2 cellular contexts compared by ENCODE assay signal in the genomic region with DNA sequence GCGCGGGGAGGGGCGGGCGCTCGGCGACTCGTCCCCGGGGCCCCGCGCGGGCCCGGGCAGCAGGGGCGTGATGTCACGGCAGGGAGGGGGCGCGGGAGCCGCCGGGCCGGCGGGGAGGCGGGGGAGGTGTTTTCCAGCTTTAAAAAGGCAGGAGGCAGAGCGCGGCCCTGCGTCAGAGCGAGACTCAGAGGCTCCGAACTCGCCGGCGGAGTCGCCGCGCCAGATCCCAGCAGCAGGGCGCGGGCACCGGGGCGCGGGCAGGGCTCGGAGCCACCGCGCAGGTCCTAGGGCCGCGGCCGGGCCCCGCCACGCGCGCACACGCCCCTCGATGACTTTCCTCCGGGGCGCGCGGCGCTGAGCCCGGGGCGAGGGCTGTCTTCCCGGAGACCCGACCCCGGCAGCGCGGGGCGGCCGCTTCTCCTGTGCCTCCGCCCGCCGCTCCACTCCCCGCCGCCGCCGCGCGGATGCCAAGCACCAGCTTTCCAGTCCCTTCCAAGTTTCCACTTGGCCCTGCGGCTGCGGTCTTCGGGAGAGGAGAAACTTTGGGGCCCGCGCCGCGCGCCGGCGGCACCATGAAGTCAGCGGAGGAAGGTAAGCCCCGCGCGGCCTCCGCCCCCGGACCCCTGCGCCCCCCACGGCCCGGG.
TF ChIP-seq lines count a peak whose summit lies in the region.

A gene (plus strand): TSS at position 170 of the 644 bp plus-strand sequence. CDS start 295 bp downstream, at position 465.

TF ChIP-seq in SK-N-SH, 30 proteins besides CTCF, POLR2A, EP300 and RAD21 (continued from another document):
- TF ChIP-seq NFIC (IDR thresholded peaks at IDR 0.05; ENCODE audit: borderline replicate concordance) = no peak
- TF ChIP-seq, protein P1, sequence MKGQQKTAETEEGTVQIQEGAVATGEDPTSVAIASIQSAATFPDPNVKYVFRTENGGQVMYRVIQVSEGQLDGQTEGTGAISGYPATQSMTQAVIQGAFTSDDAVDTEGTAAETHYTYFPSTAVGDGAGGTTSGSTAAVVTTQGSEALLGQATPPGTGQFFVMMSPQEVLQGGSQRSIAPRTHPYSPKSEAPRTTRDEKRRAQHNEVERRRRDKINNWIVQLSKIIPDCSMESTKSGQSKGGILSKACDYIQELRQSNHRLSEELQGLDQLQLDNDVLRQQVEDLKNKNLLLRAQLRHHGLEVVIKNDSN (IDR thresholded peaks at IDR 0.05; ENCODE audit: borderline replicate concordance, low read depth) = no peak

TF ChIP-seq in SK-N-SH treated with all-trans-retinoic acid at 6 μM for 48 hours, 23 proteins besides CTCF, POLR2A, EP300 and RAD21 (continued from another document):
- TF ChIP-seq, protein P2, sequence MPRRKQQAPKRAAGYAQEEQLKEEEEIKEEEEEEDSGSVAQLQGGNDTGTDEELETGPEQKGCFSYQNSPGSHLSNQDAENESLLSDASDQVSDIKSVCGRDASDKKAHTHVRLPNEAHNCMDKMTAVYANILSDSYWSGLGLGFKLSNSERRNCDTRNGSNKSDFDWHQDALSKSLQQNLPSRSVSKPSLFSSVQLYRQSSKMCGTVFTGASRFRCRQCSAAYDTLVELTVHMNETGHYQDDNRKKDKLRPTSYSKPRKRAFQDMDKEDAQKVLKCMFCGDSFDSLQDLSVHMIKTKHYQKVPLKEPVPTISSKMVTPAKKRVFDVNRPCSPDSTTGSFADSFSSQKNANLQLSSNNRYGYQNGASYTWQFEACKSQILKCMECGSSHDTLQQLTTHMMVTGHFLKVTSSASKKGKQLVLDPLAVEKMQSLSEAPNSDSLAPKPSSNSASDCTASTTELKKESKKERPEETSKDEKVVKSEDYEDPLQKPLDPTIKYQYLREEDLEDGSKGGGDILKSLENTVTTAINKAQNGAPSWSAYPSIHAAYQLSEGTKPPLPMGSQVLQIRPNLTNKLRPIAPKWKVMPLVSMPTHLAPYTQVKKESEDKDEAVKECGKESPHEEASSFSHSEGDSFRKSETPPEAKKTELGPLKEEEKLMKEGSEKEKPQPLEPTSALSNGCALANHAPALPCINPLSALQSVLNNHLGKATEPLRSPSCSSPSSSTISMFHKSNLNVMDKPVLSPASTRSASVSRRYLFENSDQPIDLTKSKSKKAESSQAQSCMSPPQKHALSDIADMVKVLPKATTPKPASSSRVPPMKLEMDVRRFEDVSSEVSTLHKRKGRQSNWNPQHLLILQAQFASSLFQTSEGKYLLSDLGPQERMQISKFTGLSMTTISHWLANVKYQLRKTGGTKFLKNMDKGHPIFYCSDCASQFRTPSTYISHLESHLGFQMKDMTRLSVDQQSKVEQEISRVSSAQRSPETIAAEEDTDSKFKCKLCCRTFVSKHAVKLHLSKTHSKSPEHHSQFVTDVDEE (CRISPR knock-in tag; IDR thresholded peaks at IDR 0.05) = no peak
- TF ChIP-seq GLIS3 (CRISPR knock-in tag; IDR thresholded peaks at IDR 0.05) = no peak
- no peak for TF ChIP-seq BACH2 (CRISPR knock-in tag; IDR thresholded peaks at IDR 0.05; ENCODE audit: borderline replicate concordance)
- TF ChIP-seq ZNF8 (CRISPR knock-in tag; IDR thresholded peaks at IDR 0.05) = no peak
- TF ChIP-seq ESRRG (CRISPR knock-in tag; IDR thresholded peaks at IDR 0.05) = no peak
- TF ChIP-seq RARB (CRISPR knock-in tag; IDR thresholded peaks at IDR 0.05) = no peak
- TF ChIP-seq TCF4 (CRISPR knock-in tag; IDR thresholded peaks at IDR 0.05; ENCODE audit: borderline replicate concordance) = no peak
- no peak for TF ChIP-seq ZNF565 (CRISPR knock-in tag; conservative IDR thresholded peaks at IDR 0.05; ENCODE audit: low read depth)
- TF ChIP-seq ZC3H10 (CRISPR knock-in tag; IDR thresholded peaks at IDR 0.05) = no peak
- TF ChIP-seq, protein P3, sequence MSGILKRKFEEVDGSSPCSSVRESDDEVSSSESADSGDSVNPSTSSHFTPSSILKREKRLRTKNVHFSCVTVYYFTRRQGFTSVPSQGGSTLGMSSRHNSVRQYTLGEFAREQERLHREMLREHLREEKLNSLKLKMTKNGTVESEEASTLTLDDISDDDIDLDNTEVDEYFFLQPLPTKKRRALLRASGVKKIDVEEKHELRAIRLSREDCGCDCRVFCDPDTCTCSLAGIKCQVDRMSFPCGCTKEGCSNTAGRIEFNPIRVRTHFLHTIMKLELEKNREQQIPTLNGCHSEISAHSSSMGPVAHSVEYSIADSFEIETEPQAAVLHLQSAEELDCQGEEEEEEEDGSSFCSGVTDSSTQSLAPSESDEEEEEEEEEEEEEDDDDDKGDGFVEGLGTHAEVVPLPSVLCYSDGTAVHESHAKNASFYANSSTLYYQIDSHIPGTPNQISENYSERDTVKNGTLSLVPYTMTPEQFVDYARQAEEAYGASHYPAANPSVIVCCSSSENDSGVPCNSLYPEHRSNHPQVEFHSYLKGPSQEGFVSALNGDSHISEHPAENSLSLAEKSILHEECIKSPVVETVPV (CRISPR knock-in tag; IDR thresholded peaks at IDR 0.05) = no peak
- TF ChIP-seq, protein P4, sequence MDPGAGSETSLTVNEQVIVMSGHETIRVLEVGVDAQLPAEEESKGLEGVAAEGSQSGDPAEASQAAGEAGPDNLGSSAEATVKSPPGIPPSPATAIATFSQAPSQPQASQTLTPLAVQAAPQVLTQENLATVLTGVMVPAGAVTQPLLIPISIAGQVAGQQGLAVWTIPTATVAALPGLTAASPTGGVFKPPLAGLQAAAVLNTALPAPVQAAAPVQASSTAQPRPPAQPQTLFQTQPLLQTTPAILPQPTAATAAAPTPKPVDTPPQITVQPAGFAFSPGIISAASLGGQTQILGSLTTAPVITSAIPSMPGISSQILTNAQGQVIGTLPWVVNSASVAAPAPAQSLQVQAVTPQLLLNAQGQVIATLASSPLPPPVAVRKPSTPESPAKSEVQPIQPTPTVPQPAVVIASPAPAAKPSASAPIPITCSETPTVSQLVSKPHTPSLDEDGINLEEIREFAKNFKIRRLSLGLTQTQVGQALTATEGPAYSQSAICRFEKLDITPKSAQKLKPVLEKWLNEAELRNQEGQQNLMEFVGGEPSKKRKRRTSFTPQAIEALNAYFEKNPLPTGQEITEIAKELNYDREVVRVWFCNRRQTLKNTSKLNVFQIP (CRISPR knock-in tag; IDR thresholded peaks at IDR 0.05; ENCODE audit: borderline replicate concordance, low read depth) = no peak
